In the genomic region with DNA sequence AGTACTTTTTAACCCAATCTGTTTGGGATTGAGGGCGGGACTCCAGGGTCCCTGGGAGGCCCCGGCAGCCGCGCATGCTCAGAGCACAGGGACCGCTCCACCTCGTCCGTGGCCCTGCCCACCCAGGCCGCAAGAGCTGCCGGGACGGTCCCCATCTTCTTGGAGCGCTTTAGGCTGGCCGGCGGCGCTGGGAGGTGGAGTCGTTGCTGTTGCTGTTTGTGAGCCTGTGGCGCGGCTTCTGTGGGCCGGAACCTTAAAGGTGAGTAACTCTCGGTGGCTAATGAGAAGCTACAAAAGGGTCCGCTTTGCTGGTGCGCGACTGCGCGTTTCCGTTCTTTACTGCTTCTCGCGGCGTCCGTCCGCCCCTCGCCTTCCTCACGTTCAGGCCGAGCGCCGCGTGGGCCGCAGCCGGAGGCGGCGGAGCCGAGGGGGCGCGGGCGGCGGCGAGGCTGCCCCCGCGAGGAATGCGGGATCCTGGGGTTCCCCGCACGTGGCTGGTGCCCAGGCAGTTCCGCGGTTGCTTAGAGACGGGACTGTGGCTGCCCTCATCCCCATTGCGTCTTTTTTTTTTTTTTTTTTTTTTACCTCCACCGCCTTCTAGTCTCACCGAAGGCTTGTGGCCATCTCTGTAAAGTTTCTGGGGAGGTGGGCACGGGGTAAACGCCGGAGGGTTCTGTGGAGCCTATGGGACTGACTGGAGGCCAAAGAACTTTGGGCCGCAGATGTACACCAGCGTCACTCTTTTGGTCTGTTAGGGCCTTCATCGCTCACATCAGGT, we compare ENCODE assay signal across 8 cellular contexts. TPM values are rescaled to one million over a fixed set of nuclear protein-coding genes. Genes with fewer than 3 reads are reported as not detected.
DNase-seq lines count a peak whose midpoint lies in the region; ATAC-seq and TF ChIP-seq lines count a peak whose summit lies in the region.

A gene (plus strand): TSS at position 154 of the 778 bp plus-strand sequence. CDS start 2,090 bp downstream, outside the sequence.

- peaks cover 16% of the 10 kb centered on the region for H3K4me1 ChIP-seq in HUES64 (ENCODE audit: insufficient read depth, low read length)
- peaks cover 17% of the 10 kb centered on the region for H3K4me1 ChIP-seq in OCI-LY7 (ENCODE audit: insufficient read depth, low read length, poor library complexity, severe bottlenecking)
- peaks cover 19% of the 10 kb centered on the region for H3K4me1 ChIP-seq in mononuclear cell (ENCODE audit: insufficient read depth, low read length)

- peak within 1 kb of the TSS; percentile 87 for H2AFZ ChIP-seq in OCI-LY7 (ENCODE audit: low read length)

- no peaks in the 10 kb centered on the region for H3K9me3 ChIP-seq in HUES64 (ENCODE audit: insufficient read depth, low read depth, low read length)
- H3K9me3 ChIP-seq in OCI-LY7 (ENCODE audit: low read length): no peaks in the 10 kb centered on the region
- no peaks in the 10 kb centered on the region for H3K9me3 ChIP-seq in mononuclear cell (ENCODE audit: low read depth, low read length)

- H3K9me2 ChIP-seq in OCI-LY7 (ENCODE audit: insufficient read depth, low read length): no peaks in the 10 kb centered on the region

- POLR2A ChIA-PET in OCI-LY7 (lab: Charles Lee): interaction anchor here (1.5 to 1.7 kb wide), 3 partner anchors 10 to 22 kb away, joined by 4 to 9 read pairs (median 5); no protein-coding TSS in a partner anchor

- CTCF ChIA-PET in OCI-LY7 (lab: Charles Lee; ENCODE audit: unreplicated experiment): interaction anchor here (0.6 kb wide), 2 partner anchors 9 to 19 kb away, joined by 3 to 4 read pairs; no protein-coding TSS in a partner anchor

- peak within 1 kb of the TSS; percentile 94 for H3K4me2 ChIP-seq in OCI-LY7 (ENCODE audit: low read length)

- DNase-seq in D341Med (ENCODE audit: low spot score): peak; percentile 98
- peak; percentile 95 for DNase-seq in OCI-LY7 (ENCODE audit: low spot score)
- peak; percentile 94 for DNase-seq in activated T-cell treated with anti-CD3 and anti-CD28 coated beads for 24 hours (ENCODE audit: low read depth)
- peak; percentile 88 for DNase-seq in epidermal melanocyte (ENCODE audit: insufficient read length, low spot score)
- peak; percentile 82 to 89 for DNase-seq in stimulated activated CD8-positive, alpha-beta memory T cell treated with anti-CD3 and anti-CD28 coated beads, Interleukin-4, amount 100 ng/mL, for 1 hour (ENCODE audit: low read depth in 2 of 2, low spot score in 1 of 2)

- H4K20me1 ChIP-seq in OCI-LY7 (ENCODE audit: insufficient read depth, low read length): peaks cover 7% of the 10 kb centered on the region

- H3K27me3 ChIP-seq in HUES64 (ENCODE audit: insufficient read depth, low read length) (no peaks in the 10 kb centered on the region), mononuclear cell (ENCODE audit: insufficient read depth, low read length) (no peaks in the 10 kb centered on the region)

- H3K9ac ChIP-seq in HUES64 (ENCODE audit: low read depth, low read length): peak within 1 kb of the TSS; percentile 91

- peak within 1 kb of the TSS; percentile 94 for H3K27ac ChIP-seq in HUES64 (ENCODE audit: low read depth, low read length)
- peak within 1 kb of the TSS; percentile 90 for H3K27ac ChIP-seq in OCI-LY7 (ENCODE audit: low read depth, low read length, poor library complexity, severe bottlenecking)

- ATAC-seq in GM21447 (IDR thresholded peaks at IDR 0.05; ENCODE audit: unreplicated experiment): peak; percentile 94

- H3K36me3 ChIP-seq in HUES64 (ENCODE audit: insufficient read depth, low read length): peaks cover 35% of the 10 kb centered on the region
- H3K36me3 ChIP-seq in OCI-LY7 (ENCODE audit: insufficient read depth, low read length): peaks cover 32% of the 10 kb centered on the region

- H3K4me3 ChIP-seq in HUES64 (ENCODE audit: low read length) (peak within 1 kb of the TSS; percentile 95), OCI-LY7 (ENCODE audit: low read depth, low read length, poor library complexity, severe bottlenecking) (peak within 1 kb of the TSS; percentile 87), mononuclear cell (ENCODE audit: low read length) (peak within 1 kb of the TSS; percentile 79)

- peaks cover 49% of the 10 kb centered on the region for H3K79me2 ChIP-seq in OCI-LY7 (ENCODE audit: insufficient read depth, low read depth, low read length)

- intact Hi-C loops in OCI-LY7 (cut with micrococcal nuclease; ENCODE audit: unreplicated experiment): loop anchor here (1.0 to 5.0 kb wide), 3 partner anchors 26 to 217 kb away; a partner anchor contains a TSS

- under 1% methylated on average over 62 of the region's 63 CpGs for WGBS in HUES64

- TSS peak; percentile 74 for BruUV-seq in OCI-LY7 (replicated peaks; lab: Mats Ljungman, UMichigan)

- TF ChIP-seq CTCF in OCI-LY7 (conservative IDR thresholded peaks at IDR 0.05; ENCODE audit: low read length): no peak

RNA-seq across cellular contexts. Expression of the gene that starts here (rescaled TPM):
- polyA plus RNA-seq in HUES64 (2013, experiment 1 of 2): 187 TPM
- polyA plus RNA-seq in HUES64 (2013, experiment 2 of 2): 214 TPM
- 126 and 162 TPM in 2 replicates for total RNA-seq in OCI-LY7 (2014; rRNA removed; shearing (Covaris generic))
- total RNA-seq in OCI-LY7 (2022): 161 and 173 TPM in 2 replicates
- total RNA-seq in mononuclear cell: 93.2 TPM

Comparison
In these comparisons a context has a peak if more than half of its experiments do, and no peak if none do; other contexts are left out.
1. Peak in every context shown above with its lines: DNase-seq, ATAC-seq, H3K4me3 ChIP-seq and H3K27ac ChIP-seq.